27 cellular contexts compared by ENCODE assay signal in the genomic region with DNA sequence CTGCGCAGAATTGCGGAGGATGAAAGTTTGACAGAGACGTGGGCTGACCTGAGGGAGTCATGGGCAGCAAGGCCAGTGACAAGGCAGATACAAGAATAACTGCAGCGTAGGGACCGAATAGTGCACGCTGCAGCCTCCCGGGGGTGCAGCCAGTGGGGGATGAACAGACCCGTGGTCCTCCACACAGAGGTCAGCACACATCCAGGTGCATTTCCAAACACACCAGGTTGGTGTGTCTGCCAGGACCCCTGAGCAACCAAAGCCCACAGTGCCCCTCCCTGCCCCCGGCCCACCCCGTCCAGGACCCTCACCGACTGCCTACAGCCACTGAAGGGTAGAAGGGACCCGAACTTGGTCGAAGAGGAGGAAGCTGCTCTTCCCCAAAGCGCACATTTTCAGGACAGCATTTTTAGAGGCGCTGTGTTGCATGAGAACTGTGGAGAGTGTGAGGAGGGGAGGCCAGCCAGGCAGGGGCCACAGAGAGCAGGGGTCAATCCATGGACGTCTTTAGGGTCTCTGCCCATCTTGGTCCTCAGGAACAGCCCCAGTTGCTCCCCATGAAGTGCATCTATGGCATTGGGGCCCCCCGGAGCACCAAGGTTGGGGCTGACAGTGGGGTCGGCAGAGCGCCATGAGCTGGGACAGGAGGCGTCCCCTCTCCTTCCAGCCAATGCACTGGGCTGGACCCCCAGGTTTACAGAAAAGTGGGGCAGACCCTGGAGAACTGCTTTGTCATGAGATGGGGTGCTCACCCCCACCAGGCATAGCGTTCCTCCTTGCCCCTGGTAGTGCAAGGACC.
DNase-seq lines count a peak whose midpoint lies in the region; ATAC-seq and TF ChIP-seq lines count a peak whose summit lies in the region.
"Had no signal": no experiment of that assay in that cellular context is flagged by ENCODE, and none has a peak within 500 bp of the region (broad histone marks: within the 10 kb centered on the region; RNA-seq: fewer than 3 reads in every experiment).

No MANE protein-coding gene starts in this region.

- WGBS in right cardiac atrium: 89% methylated on average over 21 of the region's 21 CpGs
- 93 to 94% methylated on average over 20 to 21 of the region's 21 CpGs for WGBS in mesodermal cell (ENCODE audit: insufficient coverage in 2 of 2), 2 experiments

- H3K36me3 ChIP-seq in cardiac muscle cell (no peaks in the 10 kb centered on the region), mesodermal cell (ENCODE audit: control insufficient read depth, insufficient read depth, low read length) (no peaks in the 10 kb centered on the region), skeletal muscle tissue (ENCODE audit: control insufficient read depth in 3 of 3, insufficient read depth in 3 of 3, low read length in 3 of 3) (no peaks in the 10 kb centered on the region)
- H3K36me3 ChIP-seq: BLaER1 treated with 17β-estradiol and CSF1 and Interleukin-3, amounts not matched to agents 10 nM and 100 nM; HAP-1 had no signal

- DNase-seq in cardiac muscle cell (ENCODE audit: low read depth in 1 of 2, low spot score in 1 of 2) (no peak), right cardiac atrium (no peak), dorsolateral prefrontal cortex (no peak), middle frontal gyrus (ENCODE audit: extremely low spot score, low spot score) (no peak), amniotic stem cell (lab: John Stamatoyannopoulos, UW) (no peak), Ammon's horn (ENCODE audit: low spot score) (no peak)
- DNase-seq: ACHN; CD4-positive, alpha-beta memory T cell; DMS 273 treated with DMSO at 0.1 percent for 48 hours; DND-41; GM23248; KBM-7; NCI-H1092 treated with DMSO at 0.1 percent for 48 hours; NCI-H1436 treated with DMSO at 0.1 percent for 48 hours; NCI-H1930; NCI-H2227 treated with DMSO at 0.1 percent for 48 hours; NK-92 treated with Interleukin-12 subunit alpha and Interleukin-12 subunit beta, amount 100 ng/mL, for 24 hours; SHP77 treated with DMSO at 0.1 percent for 48 hours had no signal

- H3K4me1 ChIP-seq in cardiac muscle cell (ENCODE audit: low read depth) (peaks cover 40% of the 10 kb centered on the region), right cardiac atrium (ENCODE audit: control insufficient read depth, insufficient read depth, low read length) (no peaks in the 10 kb centered on the region), mesodermal cell (ENCODE audit: control insufficient read depth, insufficient read depth, low read length, poor library complexity, severe bottlenecking) (peaks cover 16% of the 10 kb centered on the region), skeletal muscle tissue (ENCODE audit: control insufficient read depth in 3 of 3, insufficient read depth in 3 of 3, low read length in 3 of 3) (peaks cover 7 to 24% (median 9%) of the 10 kb centered on the region in 3 donors)
- H3K4me1 ChIP-seq: HAP-1 had no signal

- intact Hi-C loops in right cardiac atrium (cut with DNase I): no loop called here
- intact Hi-C loops in dorsolateral prefrontal cortex (cut with DNase I): loop anchor here in 1 of 2 donors (5.0 kb wide), 1 partner anchor 172 kb away; no protein-coding TSS in a partner anchor

- H3K9ac ChIP-seq in skeletal muscle tissue (ENCODE audit: low read depth in 1 of 3, low read length in 3 of 3): peak overlapping the region in 1 of 3 donors; percentile 71
- H3K9ac ChIP-seq: BLaER1 treated with 17β-estradiol and CSF1 and Interleukin-3, amounts not matched to agents 10 nM and 100 nM; GM23248 had no signal

- TF ChIP-seq CTCF in cardiac muscle cell (IDR thresholded peaks at IDR 0.05; ENCODE audit: low read depth, low read length) (no peak), dorsolateral prefrontal cortex (IDR thresholded peaks at IDR 0.05 in 54 of 56, conservative IDR thresholded peaks at IDR 0.05 in 2 of 56; ENCODE audit: low read depth in 1 of 56, partially characterized antibody in 56 of 56) (no peak)

- no peaks in the 10 kb centered on the region for H3K9me3 ChIP-seq in cardiac muscle cell (ENCODE audit: low read depth)
- H3K9me3 ChIP-seq in right cardiac atrium (ENCODE audit: control insufficient read depth, low read length): no peaks in the 10 kb centered on the region
- no peaks in the 10 kb centered on the region for H3K9me3 ChIP-seq in mesodermal cell (ENCODE audit: control insufficient read depth, low read length)
- H3K9me3 ChIP-seq in skeletal muscle tissue (ENCODE audit: control insufficient read depth in 3 of 3, low read length in 3 of 3): peaks cover 0 to 2% (median 0%) of the 10 kb centered on the region in 3 donors
- H3K9me3 ChIP-seq: Caco-2, HAP-1 had no signal

- no peak for ATAC-seq in right cardiac atrium
- ATAC-seq: GM12878 had no signal

- peak overlapping the region; percentile 92 for H3K27ac ChIP-seq in cardiac muscle cell
- H3K27ac ChIP-seq in right cardiac atrium (ENCODE audit: low read length): no peak overlapping the region
- H3K27ac ChIP-seq in mesodermal cell (ENCODE audit: low read depth, low read length, severe bottlenecking): peak overlapping the region; percentile 84
- peak overlapping the region; percentile 65 for H3K27ac ChIP-seq in skeletal muscle tissue (ENCODE audit: low read depth, low read length)
- H3K27ac ChIP-seq in dorsolateral prefrontal cortex: peak overlapping the region in 8 of 59 donors; percentile 67 to 94 (median 84)
- H3K27ac ChIP-seq: 22Rv1; BLaER1 treated with 17β-estradiol and CSF1 and Interleukin-3, amounts not matched to agents 10 nM and 100 nM; GM23248; HL-60; RWPE1 had no signal

- H3K4me3 ChIP-seq in cardiac muscle cell (no peak overlapping the region), right cardiac atrium (ENCODE audit: low read length) (no peak overlapping the region), mesodermal cell (ENCODE audit: extremely low read depth, insufficient read depth, low read length, poor library complexity, severe bottlenecking) (no peak overlapping the region), skeletal muscle tissue (ENCODE audit: low read length in 3 of 3) (no peak overlapping the region), dorsolateral prefrontal cortex (no peak overlapping the region)
- H3K4me3 ChIP-seq: BLaER1 treated with 17β-estradiol and CSF1 and Interleukin-3, amounts not matched to agents 10 nM and 100 nM; GM12878; GM23248; HAP-1 had no signal

- no peaks in the 10 kb centered on the region for H3K27me3 ChIP-seq in cardiac muscle cell
- no peaks in the 10 kb centered on the region for H3K27me3 ChIP-seq in right cardiac atrium (ENCODE audit: control insufficient read depth, insufficient read depth)
- H3K27me3 ChIP-seq in skeletal muscle tissue (ENCODE audit: control insufficient read depth in 3 of 3, insufficient read depth in 3 of 3, low read length in 3 of 3): no peaks in the 10 kb centered on the region
- H3K27me3 ChIP-seq in dorsolateral prefrontal cortex: no peaks in the 10 kb centered on the region
- H3K27me3 ChIP-seq: BLaER1 treated with 17β-estradiol and CSF1 and Interleukin-3, amounts not matched to agents 10 nM and 100 nM had no signal
